Comparison of ENCODE assay signal across 8 cellular contexts in genomic region chr22:20019661-20020532, GRCh38. TPM values are rescaled to one million over a fixed set of nuclear protein-coding genes. Genes with fewer than 3 reads are reported as not detected.
DNase-seq lines count a peak whose midpoint lies in the region; ATAC-seq and TF ChIP-seq lines count a peak whose summit lies in the region.

No MANE protein-coding gene starts in this region.

- TF ChIP-seq POLR2A in adrenal gland (IDR thresholded peaks at IDR 0.05): no peak
- TF ChIP-seq POLR2A in right lobe of liver (IDR thresholded peaks at IDR 0.05): no peak

- H3K27ac ChIP-seq in adrenal gland (peak overlapping the region in 3 of 5 donors; percentile 90 to 98 (median 92)), right lobe of liver (peak overlapping the region in 1 of 3 donors; percentile 62), temporal lobe (ENCODE audit: low read depth, low read length) (peak overlapping the region; percentile 24)

- peak overlapping the region; percentile 94 for H3K27ac Mint-ChIP-seq in T-helper 2 cell treated with Interferon-gamma antibody and Interleukin-4, amounts not matched to agents 5 μg/mL and 100 μg/mL, for 36 hours

- H3K36me3 Mint-ChIP-seq in T-helper 2 cell treated with Interferon-gamma antibody and Interleukin-4, amounts not matched to agents 5 μg/mL and 100 μg/mL, for 36 hours (ENCODE audit: low read depth): peaks cover 3% of the 10 kb centered on the region

- H3K9me3 ChIP-seq in adrenal gland (replicated peaks in 1 of 3) (no peaks in the 10 kb centered on the region), right lobe of liver (no peaks in the 10 kb centered on the region)

- H3K36me3 ChIP-seq in adrenal gland (replicated peaks in 1 of 2): no peaks in the 10 kb centered on the region
- peaks cover 0 to 3% (median 0%) of the 10 kb centered on the region in 4 donors for H3K36me3 ChIP-seq in right lobe of liver

- H3K4me1 ChIP-seq in adrenal gland (replicated peaks in 1 of 2) (peaks cover 22 to 30% of the 10 kb centered on the region in 2 donors), right lobe of liver (peaks cover 0 to 30% (median 2%) of the 10 kb centered on the region in 4 donors)

- H3K4me1 Mint-ChIP-seq in T-helper 2 cell treated with Interferon-gamma antibody and Interleukin-4, amounts not matched to agents 5 μg/mL and 100 μg/mL, for 36 hours (ENCODE audit: low read depth): peaks cover 18% of the 10 kb centered on the region

- H3K27me3 Mint-ChIP-seq in T-helper 2 cell treated with Interferon-gamma antibody and Interleukin-4, amounts not matched to agents 5 μg/mL and 100 μg/mL, for 36 hours (ENCODE audit: low read depth): peaks cover 27% of the 10 kb centered on the region

- no peak for TF ChIP-seq CTCF in adrenal gland (IDR thresholded peaks at IDR 0.05)
- no peak for TF ChIP-seq CTCF in right lobe of liver (IDR thresholded peaks at IDR 0.05)

- no peak for DNase-seq in T-helper 2 cell treated with Interferon-gamma antibody and Interleukin-4, amounts not matched to agents 5 μg/mL and 100 μg/mL, for 36 hours (ENCODE audit: low spot score)
- no peak for DNase-seq in T-helper 2 cell
- no peak for DNase-seq in adrenal gland
- peak in 1 of 3 donors; percentile 59 for DNase-seq in right lobe of liver
- DNase-seq in NCI-H345 (lab: John Stamatoyannopoulos, UW): no peak

- H3K4me3 ChIP-seq in adrenal gland: peak overlapping the region in 1 of 4 donors; percentile 89
- H3K4me3 ChIP-seq in right lobe of liver: peak overlapping the region in 2 of 3 donors; percentile 35 to 93

- H3K4me3 Mint-ChIP-seq in T-helper 2 cell treated with Interferon-gamma antibody and Interleukin-4, amounts not matched to agents 5 μg/mL and 100 μg/mL, for 36 hours: peak overlapping the region; percentile 92

- ATAC-seq in right lobe of liver: no peak
- no peak for ATAC-seq in GM21529 (IDR thresholded peaks at IDR 0.05; ENCODE audit: unreplicated experiment)
- no peak for ATAC-seq in GM18517 (IDR thresholded peaks at IDR 0.05; ENCODE audit: unreplicated experiment)

- intact Hi-C loops in adrenal gland (cut with DNase I): loop anchor here (5.0 to 10.0 kb wide), 2 partner anchors 48 to 75 kb away; no protein-coding TSS in a partner anchor
- intact Hi-C loops in right lobe of liver (cut with DNase I): loop anchor here (5.0 to 10.0 kb wide), 2 partner anchors 43 to 45 kb away; no protein-coding TSS in a partner anchor

- H3K27me3 ChIP-seq in adrenal gland: no peaks in the 10 kb centered on the region
- H3K27me3 ChIP-seq in right lobe of liver: no peaks in the 10 kb centered on the region

- no peaks in the 10 kb centered on the region for H3K9me3 Mint-ChIP-seq in T-helper 2 cell treated with Interferon-gamma antibody and Interleukin-4, amounts not matched to agents 5 μg/mL and 100 μg/mL, for 36 hours

- WGBS in adrenal gland, 4 donors: 64 to 88% (median 75%) methylated on average over 4 to 8 of the region's 8 CpGs
- WGBS in right lobe of liver (ENCODE audit: insufficient coverage, low coverage, low lambda C conversion rate, missing lambda C conversion rate): 33% methylated on average over 3 of the region's 8 CpGs

RNA-seq across cellular contexts. Expression of gene TANGO2, which starts 1.0 kb away (rescaled TPM):
- 10 to 100 TPM; 36.3 to 87.0 (median 48.3) TPM for total RNA-seq in adrenal gland
- polyA plus RNA-seq in adrenal gland: 10 to 100 TPM; 25.1 to 42.6 (median 38.5) TPM
- total RNA-seq in right lobe of liver: 10 to 100 TPM; 11.0 to 27.0 (median 15.5) TPM
- 8.1 TPM for total RNA-seq in temporal lobe

RNA-seq across cellular contexts. Expression of gene ARVCF, which starts 3.3 kb away (rescaled TPM):
- total RNA-seq in adrenal gland (10 to 100 TPM in 6 of 8 donors, 1 to 10 TPM in 2; 8.5 to 46.1 (median 23.9) TPM), right lobe of liver (10 to 100 TPM; 11.5 to 40.9 (median 20.7) TPM), temporal lobe (48.9 TPM)
- 10 to 100 TPM in 2 of 3 donors, 1 to 10 TPM in 1; 1.2 to 74.8 (median 18.8) TPM for polyA plus RNA-seq in adrenal gland
